In the genomic region with DNA sequence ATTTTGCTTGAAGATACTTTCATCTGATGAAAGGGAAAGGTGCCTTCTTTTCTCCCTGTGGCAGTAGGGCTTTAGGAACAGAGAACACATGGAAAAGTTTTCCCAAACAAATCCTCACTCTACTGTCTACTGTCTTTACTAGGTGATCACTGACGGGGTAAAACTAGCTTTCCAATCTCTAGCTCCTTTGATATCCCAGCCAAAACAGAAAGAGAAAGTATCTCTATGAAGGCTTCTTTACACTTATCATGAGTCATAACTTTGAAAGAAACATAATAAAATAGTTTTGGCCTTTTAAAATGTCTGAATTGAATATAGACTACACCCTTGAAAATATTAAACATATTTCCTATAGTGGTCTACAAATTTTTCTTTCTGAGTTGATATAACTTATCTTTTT, we compare ENCODE assay signal across 13 cellular contexts.
A peak's percentile ranks its signal among the peaks of the same experiment; 100 is the strongest.
DNase-seq lines count a peak whose midpoint lies in the region; ATAC-seq and TF ChIP-seq lines count a peak whose summit lies in the region.
"Had no signal": no experiment of that assay in that cellular context is flagged by ENCODE, and none has a peak within 500 bp of the region (broad histone marks: within the 10 kb centered on the region; RNA-seq: fewer than 3 reads in every experiment).

No MANE protein-coding gene starts in this region.

- peaks cover 14% of the 10 kb centered on the region for H3K9me3 Mint-ChIP-seq in T-helper 1 cell treated with Interleukin-12 subunit alpha and Interleukin-12 subunit beta and Interleukin-4 antibody, amounts not matched to agents 30 μg/mL and 1 μg/mL, for 36 hours
- H3K9me3 Mint-ChIP-seq in natural killer cell treated with Interleukin-12 subunit alpha and Interleukin-12 subunit beta and Interleukin-15 and Interleukin-18, amount 100 ng/mL, for 72 hours: peaks cover 3% of the 10 kb centered on the region
- peaks cover 17% of the 10 kb centered on the region for H3K9me3 Mint-ChIP-seq in activated T-helper 1 cell treated with anti-CD3 and anti-CD28 coated beads, Interleukin-12 subunit alpha, Interleukin-12 subunit beta, Interleukin-2, Interleukin-4 antibody, amounts not matched to agents 30 ng/mL and 10 ng/mL and 1 ng/mL, durations not matched to agents 14 hours and 24 hours and 36 hours

- DNase-seq in T-helper 1 cell (no peak), RPMI7951 (ENCODE audit: low read depth) (peak; percentile 31), GM20000 (ENCODE audit: low spot score) (no peak)
- DNase-seq in central memory CD4-positive, alpha-beta T cell: peak; percentile 9
- DNase-seq in natural killer cell treated with Interleukin-12 subunit alpha and Interleukin-12 subunit beta and Interleukin-15 and Interleukin-18, amount 100 ng/mL, for 72 hours (ENCODE audit: low spot score): no peak
- no peak for DNase-seq in activated T-helper 1 cell treated with anti-CD3 and anti-CD28 coated beads, Interleukin-12 subunit alpha, Interleukin-12 subunit beta, Interleukin-2, Interleukin-4 antibody, amounts not matched to agents 30 ng/mL and 10 ng/mL and 1 ng/mL, durations not matched to agents 14 hours and 24 hours and 36 hours (ENCODE audit: low spot score)
- DNase-seq: amniotic stem cell, DMS79, retina had no signal

- no peak for ATAC-seq in natural killer cell treated with Interleukin-12 subunit alpha and Interleukin-12 subunit beta and Interleukin-15 and Interleukin-18, amount 100 ng/mL, for 72 hours
- ATAC-seq in HG02852 (IDR thresholded peaks at IDR 0.05; ENCODE audit: unreplicated experiment): no peak
- ATAC-seq: Panc1, WTC11 had no signal

- no peak for TF ChIP-seq CTCF in GM20000 (IDR thresholded peaks at IDR 0.05; ENCODE audit: extremely low read depth, missing control alignments)

- H3K4me1 Mint-ChIP-seq in T-helper 1 cell treated with Interleukin-12 subunit alpha and Interleukin-12 subunit beta and Interleukin-4 antibody, amounts not matched to agents 30 μg/mL and 1 μg/mL, for 36 hours (ENCODE audit: low read depth): peaks cover 4% of the 10 kb centered on the region
- H3K4me1 Mint-ChIP-seq in natural killer cell treated with Interleukin-12 subunit alpha and Interleukin-12 subunit beta and Interleukin-15 and Interleukin-18, amount 100 ng/mL, for 72 hours (ENCODE audit: low read depth in 2 of 2): no peaks in the 10 kb centered on the region
- no peaks in the 10 kb centered on the region for H3K4me1 Mint-ChIP-seq in activated T-helper 1 cell treated with anti-CD3 and anti-CD28 coated beads, Interleukin-12 subunit alpha, Interleukin-12 subunit beta, Interleukin-2, Interleukin-4 antibody, amounts not matched to agents 30 ng/mL and 10 ng/mL and 1 ng/mL, durations not matched to agents 14 hours and 24 hours and 36 hours (ENCODE audit: low read depth)
- H3K4me1 Mint-ChIP-seq: WTC11 had no signal

- H3K36me3 Mint-ChIP-seq in T-helper 1 cell treated with Interleukin-12 subunit alpha and Interleukin-12 subunit beta and Interleukin-4 antibody, amounts not matched to agents 30 μg/mL and 1 μg/mL, for 36 hours (ENCODE audit: low read depth): peaks cover 3% of the 10 kb centered on the region
- H3K36me3 Mint-ChIP-seq in natural killer cell treated with Interleukin-12 subunit alpha and Interleukin-12 subunit beta and Interleukin-15 and Interleukin-18, amount 100 ng/mL, for 72 hours: peaks cover 7% of the 10 kb centered on the region
- no peaks in the 10 kb centered on the region for H3K36me3 Mint-ChIP-seq in activated T-helper 1 cell treated with anti-CD3 and anti-CD28 coated beads, Interleukin-12 subunit alpha, Interleukin-12 subunit beta, Interleukin-2, Interleukin-4 antibody, amounts not matched to agents 30 ng/mL and 10 ng/mL and 1 ng/mL, durations not matched to agents 14 hours and 24 hours and 36 hours (ENCODE audit: low read depth)

- H3K27ac Mint-ChIP-seq in T-helper 1 cell treated with Interleukin-12 subunit alpha and Interleukin-12 subunit beta and Interleukin-4 antibody, amounts not matched to agents 30 μg/mL and 1 μg/mL, for 36 hours: peak overlapping the region; percentile 28
- H3K27ac Mint-ChIP-seq in natural killer cell treated with Interleukin-12 subunit alpha and Interleukin-12 subunit beta and Interleukin-15 and Interleukin-18, amount 100 ng/mL, for 72 hours: no peak overlapping the region
- H3K27ac Mint-ChIP-seq in activated T-helper 1 cell treated with anti-CD3 and anti-CD28 coated beads, Interleukin-12 subunit alpha, Interleukin-12 subunit beta, Interleukin-2, Interleukin-4 antibody, amounts not matched to agents 30 ng/mL and 10 ng/mL and 1 ng/mL, durations not matched to agents 14 hours and 24 hours and 36 hours: no peak overlapping the region
- H3K27ac Mint-ChIP-seq: WTC11 had no signal

- H3K4me3 Mint-ChIP-seq in T-helper 1 cell treated with Interleukin-12 subunit alpha and Interleukin-12 subunit beta and Interleukin-4 antibody, amounts not matched to agents 30 μg/mL and 1 μg/mL, for 36 hours: no peak overlapping the region
- H3K4me3 Mint-ChIP-seq in natural killer cell treated with Interleukin-12 subunit alpha and Interleukin-12 subunit beta and Interleukin-15 and Interleukin-18, amount 100 ng/mL, for 72 hours: peak overlapping the region; percentile 21
- no peak overlapping the region for H3K4me3 Mint-ChIP-seq in activated T-helper 1 cell treated with anti-CD3 and anti-CD28 coated beads, Interleukin-12 subunit alpha, Interleukin-12 subunit beta, Interleukin-2, Interleukin-4 antibody, amounts not matched to agents 30 ng/mL and 10 ng/mL and 1 ng/mL, durations not matched to agents 14 hours and 24 hours and 36 hours
- H3K4me3 Mint-ChIP-seq: WTC11 had no signal

- intact Hi-C loops in activated T-helper 1 cell treated with anti-CD3 and anti-CD28 coated beads, Interleukin-12 subunit alpha, Interleukin-12 subunit beta, Interleukin-2, Interleukin-4 antibody, amounts not matched to agents 30 ng/mL and 10 ng/mL and 1 ng/mL, durations not matched to agents 14 hours and 24 hours and 36 hours (cut with micrococcal nuclease): loop anchor here (2.0 kb wide), 1 partner anchor 59 kb away; no protein-coding TSS in a partner anchor

- no peaks in the 10 kb centered on the region for H3K27me3 Mint-ChIP-seq in T-helper 1 cell treated with Interleukin-12 subunit alpha and Interleukin-12 subunit beta and Interleukin-4 antibody, amounts not matched to agents 30 μg/mL and 1 μg/mL, for 36 hours (ENCODE audit: low read depth)
- no peaks in the 10 kb centered on the region for H3K27me3 Mint-ChIP-seq in natural killer cell treated with Interleukin-12 subunit alpha and Interleukin-12 subunit beta and Interleukin-15 and Interleukin-18, amount 100 ng/mL, for 72 hours
- H3K27me3 Mint-ChIP-seq in activated T-helper 1 cell treated with anti-CD3 and anti-CD28 coated beads, Interleukin-12 subunit alpha, Interleukin-12 subunit beta, Interleukin-2, Interleukin-4 antibody, amounts not matched to agents 30 ng/mL and 10 ng/mL and 1 ng/mL, durations not matched to agents 14 hours and 24 hours and 36 hours (ENCODE audit: insufficient read depth): peaks cover 2% of the 10 kb centered on the region

Comparison
In these comparisons a context has a peak if more than half of its experiments do, and no peak if none do; other contexts are left out.
1. DNase-seq: peak in RPMI7951 (single experiment) and central memory CD4-positive, alpha-beta T cell (single experiment); none in T-helper 1 cell (0 of 5), natural killer cell treated with Interleukin-12 subunit alpha and Interleukin-12 subunit beta and Interleukin-15 and Interleukin-18, amount 100 ng/mL, for 72 hours (single experiment), activated T-helper 1 cell treated with anti-CD3 and anti-CD28 coated beads, Interleukin-12 subunit alpha, Interleukin-12 subunit beta, Interleukin-2, Interleukin-4 antibody, amounts not matched to agents 30 ng/mL and 10 ng/mL and 1 ng/mL, durations not matched to agents 14 hours and 24 hours and 36 hours (single experiment) and GM20000 (single experiment).